In genomic region chr3:50610181-50610971, GRCh38 we compare ENCODE assay signal across 8 cellular contexts. TPM values are rescaled to one million over a fixed set of nuclear protein-coding genes. Genes with fewer than 3 reads are reported as not detected.
DNase-seq lines count a peak whose midpoint lies in the region; FAIRE-seq and TF ChIP-seq lines count a peak whose summit lies in the region.

No MANE protein-coding gene starts in this region.

- peaks cover 87% of the 10 kb centered on the region for H3K36me3 Mint-ChIP-seq in activated CD4-positive, alpha-beta memory T cell treated with anti-CD3 and anti-CD28 coated beads, Interleukin-2, amount 10 ng/mL, durations not matched to agents 7 days and 5 days (ENCODE audit: low read depth)

- peak overlapping the region; percentile 64 for H3K4me3 ChIP-seq in GM12865 (ENCODE audit: low read depth, low read length)
- H3K4me3 ChIP-seq in fibroblast of the aortic adventitia (ENCODE audit: low read depth, low read length), result peak overlapping the region; percentile 85
- peak overlapping the region; percentile 72 for H3K4me3 ChIP-seq in skeletal muscle cell (ENCODE audit: low read depth, low read length)

- H3K9me3 Mint-ChIP-seq in activated CD4-positive, alpha-beta memory T cell treated with anti-CD3 and anti-CD28 coated beads, Interleukin-2, amount 10 ng/mL, durations not matched to agents 7 days and 5 days, result no peaks in the 10 kb centered on the region

- H3K4me3 Mint-ChIP-seq in activated CD4-positive, alpha-beta memory T cell treated with anti-CD3 and anti-CD28 coated beads, Interleukin-2, amount 10 ng/mL, durations not matched to agents 7 days and 5 days, result peak overlapping the region; percentile 98

- POLR2A ChIA-PET in activated CD4-positive, alpha-beta memory T cell treated with anti-CD3 and anti-CD28 coated beads, Interleukin-2, amount 10 ng/mL, durations not matched to agents 7 days and 5 days (lab: Charles Lee), result interaction anchor here (0.9 to 34.1 kb wide), 16 partner anchors 6 to 1677 kb away, joined by 3 to 4963 read pairs (median 8); partner anchors contain the start of genes C3orf18, CISH, CYB561D2 and DCAF1

- no peak for DNase-seq in GM12865 (ENCODE audit: low read depth)
- DNase-seq in activated CD4-positive, alpha-beta memory T cell treated with anti-CD3 and anti-CD28 coated beads, Interleukin-2, amount 10 ng/mL, durations not matched to agents 7 days and 5 days, result peak; percentile 68
- no peak for DNase-seq in fibroblast of the aortic adventitia (ENCODE audit: low read depth)
- DNase-seq in skeletal muscle cell (ENCODE audit: low read depth), result no peak
- DNase-seq in D721Med (ENCODE audit: insufficient read length, low spot score), result no peak
- DNase-seq in mesenteric fat pad (ENCODE audit: low spot score), result no peak
- no peak for DNase-seq in effector CD4-positive, alpha-beta T cell
- DNase-seq in NCI-H524 treated with DMSO at 0.1 percent for 48 hours (lab: John Stamatoyannopoulos, UW), result no peak

- H3K27ac Mint-ChIP-seq in activated CD4-positive, alpha-beta memory T cell treated with anti-CD3 and anti-CD28 coated beads, Interleukin-2, amount 10 ng/mL, durations not matched to agents 7 days and 5 days, result peak overlapping the region; percentile 99

- TF ChIP-seq CTCF in GM12865 (IDR thresholded peaks at IDR 0.05; ENCODE audit: insufficient read depth, low read depth, low read length, missing control alignments) (no peak), fibroblast of the aortic adventitia (IDR thresholded peaks at IDR 0.05; ENCODE audit: insufficient read depth, low read length) (no peak), D721Med (IDR thresholded peaks at IDR 0.05; ENCODE audit: insufficient read depth, missing control alignments) (no peak)

- no peaks in the 10 kb centered on the region for H3K27me3 Mint-ChIP-seq in activated CD4-positive, alpha-beta memory T cell treated with anti-CD3 and anti-CD28 coated beads, Interleukin-2, amount 10 ng/mL, durations not matched to agents 7 days and 5 days

- CTCF ChIA-PET in activated CD4-positive, alpha-beta memory T cell treated with anti-CD3 and anti-CD28 coated beads, Interleukin-2, amount 10 ng/mL, durations not matched to agents 7 days and 5 days (lab: Charles Lee), result interaction anchor here (1.1 to 21.3 kb wide), 8 partner anchors 10 to 780 kb away, joined by 3 to 854 read pairs (median 8); partner anchors contain the start of genes C3orf18, HEMK1 and RASSF1

- FAIRE-seq in D721Med (lab: Jason Lieb, UNC), result no peak

- peaks cover 30% of the 10 kb centered on the region for H3K4me1 Mint-ChIP-seq in activated CD4-positive, alpha-beta memory T cell treated with anti-CD3 and anti-CD28 coated beads, Interleukin-2, amount 10 ng/mL, durations not matched to agents 7 days and 5 days

RNA-seq across cellular contexts. Expression of gene CISH, which starts 1.2 kb away (rescaled TPM):
- 100 to 1,000 TPM; 328 to 335 TPM for total RNA-seq in activated CD4-positive, alpha-beta memory T cell treated with anti-CD3 and anti-CD28 coated beads, Interleukin-2, amount 10 ng/mL, durations not matched to agents 7 days and 5 days
- total RNA-seq in fibroblast of the aortic adventitia (ENCODE audit: low replicate concordance) (0.98 and 1.4 TPM in 2 replicates), mesenteric fat pad (56.2 TPM)

RNA-seq across cellular contexts. Expression of gene MAPKAPK3, which starts 6.6 kb away (rescaled TPM):
- total RNA-seq in activated CD4-positive, alpha-beta memory T cell treated with anti-CD3 and anti-CD28 coated beads, Interleukin-2, amount 10 ng/mL, durations not matched to agents 7 days and 5 days, result 100 to 1,000 TPM; 146 to 157 TPM
- total RNA-seq in fibroblast of the aortic adventitia (ENCODE audit: low replicate concordance) (16.0 and 55.2 TPM in 2 replicates), mesenteric fat pad (44.7 TPM)

RNA-seq across cellular contexts. Expression of gene HEMK1, which starts 41.1 kb away (rescaled TPM):
- total RNA-seq in activated CD4-positive, alpha-beta memory T cell treated with anti-CD3 and anti-CD28 coated beads, Interleukin-2, amount 10 ng/mL, durations not matched to agents 7 days and 5 days, result 10 to 100 TPM; 49.6 to 50.1 TPM
- total RNA-seq in fibroblast of the aortic adventitia (ENCODE audit: low replicate concordance) (5.0 and 14.4 TPM in 2 replicates), mesenteric fat pad (15.5 TPM)

RNA-seq across cellular contexts. Expression of gene C3orf18, which starts 42.8 kb away (rescaled TPM):
- total RNA-seq in activated CD4-positive, alpha-beta memory T cell treated with anti-CD3 and anti-CD28 coated beads, Interleukin-2, amount 10 ng/mL, durations not matched to agents 7 days and 5 days, result 10 to 100 TPM; 14.6 to 17.5 TPM
- 13.3 and 16.4 TPM in 2 replicates for total RNA-seq in fibroblast of the aortic adventitia (ENCODE audit: low replicate concordance)
- total RNA-seq in mesenteric fat pad, result 8.9 TPM

Comparison
In these comparisons a context has a peak if more than half of its experiments do, and no peak if none do; other contexts are left out.
1. RNA of gene CISH, which starts 1.2 kb away (total RNA-seq): 328 to 335 TPM in activated CD4-positive, alpha-beta memory T cell treated with anti-CD3 and anti-CD28 coated beads, Interleukin-2, amount 10 ng/mL, durations not matched to agents 7 days and 5 days and 56.2 TPM in mesenteric fat pad (single experiment); 0.98 to 1.4 TPM in fibroblast of the aortic adventitia; every median in the first group is over 10 times any median in the second.
2. Peak in every context shown above with its lines, with median percentiles within 50 percentile points of each other: H3K4me3 ChIP-seq.